8 cellular contexts compared by ENCODE assay signal in genomic region chr3:70982700-70983140, GRCh38.
A peak's percentile ranks its signal among the peaks of the same experiment; 100 is the strongest.
DNase-seq lines count a peak whose midpoint lies in the region; ATAC-seq, FAIRE-seq and TF ChIP-seq lines count a peak whose summit lies in the region.

No MANE protein-coding gene starts in this region.

- H3K27ac ChIP-seq in coronary artery (peak overlapping the region; percentile 85 to 87), stomach smooth muscle (ENCODE audit: low read length) (peak overlapping the region; percentile 92)

- peaks cover 10 to 14% of the 10 kb centered on the region in 2 donors for H3K36me3 ChIP-seq in stomach smooth muscle (ENCODE audit: control insufficient read depth in 2 of 2, insufficient read depth in 2 of 2, low read length in 2 of 2)

- H3K27me3 ChIP-seq in stomach smooth muscle (ENCODE audit: control insufficient read depth in 1 of 2, insufficient read depth in 2 of 2, low read length in 2 of 2), result no peaks in the 10 kb centered on the region

- TF ChIP-seq CTCF in coronary artery (IDR thresholded peaks at IDR 0.05), result no peak

- FAIRE-seq in RCC 7860 (lab: Jason Lieb, UNC), result peak; percentile 76

- DNase-seq in D341Med (ENCODE audit: low spot score) (peak; percentile 36), H4 (ENCODE audit: low spot score) (peak; percentile 67), RCC 7860 (ENCODE audit: low spot score) (peak; percentile 52), coronary artery (ENCODE audit: low spot score) (no peak), left colon (peak in 1 of 2 donors; percentile 42)
- DNase-seq in NK-92 treated with Interleukin-12 subunit alpha and Interleukin-12 subunit beta, amount 100 ng/mL, for 24 hours (lab: John Stamatoyannopoulos, UW), result no peak

- H3K4me3 ChIP-seq in coronary artery (peak overlapping the region; percentile 39), stomach smooth muscle (ENCODE audit: low read length in 2 of 2) (peak overlapping the region; percentile 34 to 58)

- peak overlapping the region; percentile 72 to 73 for H3K9ac ChIP-seq in stomach smooth muscle (ENCODE audit: low read length in 2 of 2)

- ATAC-seq in left colon (peak; percentile 21), GM21390 (IDR thresholded peaks at IDR 0.05; ENCODE audit: unreplicated experiment) (no peak)

- intact Hi-C loops in left colon (cut with DNase I, micrococcal nuclease), result no loop called here

- peaks cover 53% of the 10 kb centered on the region for H3K4me1 ChIP-seq in stomach smooth muscle (ENCODE audit: control insufficient read depth, insufficient read depth, low read length)

- H3K9me3 ChIP-seq in stomach smooth muscle (ENCODE audit: control insufficient read depth in 2 of 2, low read length in 2 of 2), result no peaks in the 10 kb centered on the region

Comparison
In these comparisons a context has a peak if more than half of its experiments do, and no peak if none do; other contexts are left out.
1. DNase-seq: peak in D341Med (single experiment), H4 (single experiment) and RCC 7860 (single experiment); none in coronary artery (single experiment) and NK-92 treated with Interleukin-12 subunit alpha and Interleukin-12 subunit beta, amount 100 ng/mL, for 24 hours (single experiment).